In the genomic region with DNA sequence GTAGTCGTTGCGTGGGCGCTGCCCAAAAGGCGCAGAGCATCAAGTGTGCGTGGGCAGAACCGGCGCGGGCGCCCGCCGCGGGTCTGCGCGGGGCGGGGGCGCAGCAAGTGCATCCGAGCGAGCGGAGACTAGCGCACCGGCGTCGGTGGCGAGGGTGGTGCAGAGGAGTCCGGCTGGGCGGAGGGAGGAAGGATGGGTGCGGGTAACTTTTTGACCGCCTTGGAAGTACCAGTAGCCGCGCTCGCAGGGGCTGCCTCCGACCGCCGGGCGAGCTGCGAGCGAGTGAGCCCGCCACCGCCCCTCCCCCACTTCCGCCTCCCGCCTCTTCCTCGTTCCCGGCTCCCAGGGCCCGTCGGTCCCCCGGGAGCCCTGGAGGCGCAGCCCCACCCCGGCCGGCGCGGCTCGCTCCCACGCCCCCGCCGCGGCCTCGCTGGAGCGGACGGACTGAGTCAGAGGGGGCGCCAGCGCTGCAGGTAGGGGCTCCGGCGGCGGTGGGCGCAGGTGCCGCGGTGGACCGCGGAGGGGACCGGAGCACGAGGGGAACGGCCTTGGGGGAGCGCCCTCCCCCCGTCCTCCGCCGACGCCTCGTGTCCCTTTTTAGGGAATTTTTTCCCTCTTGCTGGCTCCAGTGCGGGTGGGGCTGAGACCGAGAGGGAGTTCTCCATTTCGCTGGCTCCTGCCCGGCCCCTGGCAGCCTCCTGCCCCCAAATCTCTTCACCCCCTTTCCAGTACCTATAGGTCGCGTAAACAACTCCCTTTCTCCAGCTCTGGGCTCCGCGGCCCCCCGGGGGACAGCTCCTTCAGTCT, we compare ENCODE assay signal across 1 cellular context.
TF ChIP-seq lines count a peak whose summit lies in the region.

No MANE protein-coding gene starts in this region.

TF ChIP-seq in K562, 482 proteins besides CTCF, POLR2A, EP300 and RAD21 (continued from another document and continues in another):
- TF ChIP-seq, protein P1, sequence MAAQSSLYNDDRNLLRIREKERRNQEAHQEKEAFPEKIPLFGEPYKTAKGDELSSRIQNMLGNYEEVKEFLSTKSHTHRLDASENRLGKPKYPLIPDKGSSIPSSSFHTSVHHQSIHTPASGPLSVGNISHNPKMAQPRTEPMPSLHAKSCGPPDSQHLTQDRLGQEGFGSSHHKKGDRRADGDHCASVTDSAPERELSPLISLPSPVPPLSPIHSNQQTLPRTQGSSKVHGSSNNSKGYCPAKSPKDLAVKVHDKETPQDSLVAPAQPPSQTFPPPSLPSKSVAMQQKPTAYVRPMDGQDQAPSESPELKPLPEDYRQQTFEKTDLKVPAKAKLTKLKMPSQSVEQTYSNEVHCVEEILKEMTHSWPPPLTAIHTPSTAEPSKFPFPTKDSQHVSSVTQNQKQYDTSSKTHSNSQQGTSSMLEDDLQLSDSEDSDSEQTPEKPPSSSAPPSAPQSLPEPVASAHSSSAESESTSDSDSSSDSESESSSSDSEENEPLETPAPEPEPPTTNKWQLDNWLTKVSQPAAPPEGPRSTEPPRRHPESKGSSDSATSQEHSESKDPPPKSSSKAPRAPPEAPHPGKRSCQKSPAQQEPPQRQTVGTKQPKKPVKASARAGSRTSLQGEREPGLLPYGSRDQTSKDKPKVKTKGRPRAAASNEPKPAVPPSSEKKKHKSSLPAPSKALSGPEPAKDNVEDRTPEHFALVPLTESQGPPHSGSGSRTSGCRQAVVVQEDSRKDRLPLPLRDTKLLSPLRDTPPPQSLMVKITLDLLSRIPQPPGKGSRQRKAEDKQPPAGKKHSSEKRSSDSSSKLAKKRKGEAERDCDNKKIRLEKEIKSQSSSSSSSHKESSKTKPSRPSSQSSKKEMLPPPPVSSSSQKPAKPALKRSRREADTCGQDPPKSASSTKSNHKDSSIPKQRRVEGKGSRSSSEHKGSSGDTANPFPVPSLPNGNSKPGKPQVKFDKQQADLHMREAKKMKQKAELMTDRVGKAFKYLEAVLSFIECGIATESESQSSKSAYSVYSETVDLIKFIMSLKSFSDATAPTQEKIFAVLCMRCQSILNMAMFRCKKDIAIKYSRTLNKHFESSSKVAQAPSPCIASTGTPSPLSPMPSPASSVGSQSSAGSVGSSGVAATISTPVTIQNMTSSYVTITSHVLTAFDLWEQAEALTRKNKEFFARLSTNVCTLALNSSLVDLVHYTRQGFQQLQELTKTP (IDR thresholded peaks at IDR 0.05; ENCODE audit: low read depth in 1 of 2, partially characterized antibody in 2 of 2): no peak
- TF ChIP-seq CXXC5 (CRISPR knock-in tag; IDR thresholded peaks at IDR 0.05) (peak; percentile 79), DDX20 (tag; IDR thresholded peaks at IDR 0.05; ENCODE audit: low read depth) (no peak), CBX2 (IDR thresholded peaks at IDR 0.05; ENCODE audit: insufficient read depth, low read length, poor library complexity, severe bottlenecking) (no peak), ZNF584 (CRISPR knock-in tag; IDR thresholded peaks at IDR 0.05; ENCODE audit: low read depth) (no peak), BMI1 (IDR thresholded peaks at IDR 0.05; ENCODE audit: low read length) (no peak), ZNF707 (CRISPR knock-in tag; conservative IDR thresholded peaks at IDR 0.05) (no peak), NELFE (IDR thresholded peaks at IDR 0.05; ENCODE audit: insufficient read depth, insufficient read length) (no peak), TBL1XR1 (IDR thresholded peaks at IDR 0.05; ENCODE audit: low read length in 2 of 2) (no peak), SMARCA4 (IDR thresholded peaks at IDR 0.05) (no peak), NR4A1 (CRISPR knock-in tag; IDR thresholded peaks at IDR 0.05) (no peak), NR4A1 (tag; IDR thresholded peaks at IDR 0.05) (no peak), SUPT5H (IDR thresholded peaks at IDR 0.05) (peak; percentile 47; the same call in 1 of the 2 replicates), TAF1 (IDR thresholded peaks at IDR 0.05; ENCODE audit: control insufficient read depth, extremely low read depth, insufficient read depth, low read length, severe bottlenecking) (peak; percentile 41), ZNF778 (CRISPR knock-in tag; IDR thresholded peaks at IDR 0.05) (no peak), POLR2B (IDR thresholded peaks at IDR 0.05; ENCODE audit: low read depth, partially characterized antibody) (no peak), NCOA1 (IDR thresholded peaks at IDR 0.05; ENCODE audit: low read depth) (no peak), PURB (CRISPR knock-in tag; IDR thresholded peaks at IDR 0.05; ENCODE audit: low read depth) (no peak), ZNF830 (CRISPR knock-in tag; IDR thresholded peaks at IDR 0.05) (no peak)
- TF ChIP-seq, protein P2, sequence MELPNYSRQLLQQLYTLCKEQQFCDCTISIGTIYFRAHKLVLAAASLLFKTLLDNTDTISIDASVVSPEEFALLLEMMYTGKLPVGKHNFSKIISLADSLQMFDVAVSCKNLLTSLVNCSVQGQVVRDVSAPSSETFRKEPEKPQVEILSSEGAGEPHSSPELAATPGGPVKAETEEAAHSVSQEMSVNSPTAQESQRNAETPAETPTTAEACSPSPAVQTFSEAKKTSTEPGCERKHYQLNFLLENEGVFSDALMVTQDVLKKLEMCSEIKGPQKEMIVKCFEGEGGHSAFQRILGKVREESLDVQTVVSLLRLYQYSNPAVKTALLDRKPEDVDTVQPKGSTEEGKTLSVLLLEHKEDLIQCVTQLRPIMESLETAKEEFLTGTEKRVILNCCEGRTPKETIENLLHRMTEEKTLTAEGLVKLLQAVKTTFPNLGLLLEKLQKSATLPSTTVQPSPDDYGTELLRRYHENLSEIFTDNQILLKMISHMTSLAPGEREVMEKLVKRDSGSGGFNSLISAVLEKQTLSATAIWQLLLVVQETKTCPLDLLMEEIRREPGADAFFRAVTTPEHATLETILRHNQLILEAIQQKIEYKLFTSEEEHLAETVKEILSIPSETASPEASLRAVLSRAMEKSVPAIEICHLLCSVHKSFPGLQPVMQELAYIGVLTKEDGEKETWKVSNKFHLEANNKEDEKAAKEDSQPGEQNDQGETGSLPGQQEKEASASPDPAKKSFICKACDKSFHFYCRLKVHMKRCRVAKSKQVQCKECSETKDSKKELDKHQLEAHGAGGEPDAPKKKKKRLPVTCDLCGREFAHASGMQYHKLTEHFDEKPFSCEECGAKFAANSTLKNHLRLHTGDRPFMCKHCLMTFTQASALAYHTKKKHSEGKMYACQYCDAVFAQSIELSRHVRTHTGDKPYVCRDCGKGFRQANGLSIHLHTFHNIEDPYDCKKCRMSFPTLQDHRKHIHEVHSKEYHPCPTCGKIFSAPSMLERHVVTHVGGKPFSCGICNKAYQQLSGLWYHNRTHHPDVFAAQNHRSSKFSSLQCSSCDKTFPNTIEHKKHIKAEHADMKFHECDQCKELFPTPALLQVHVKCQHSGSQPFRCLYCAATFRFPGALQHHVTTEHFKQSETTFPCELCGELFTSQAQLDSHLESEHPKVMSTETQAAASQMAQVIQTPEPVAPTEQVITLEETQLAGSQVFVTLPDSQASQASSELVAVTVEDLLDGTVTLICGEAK (IDR thresholded peaks at IDR 0.05): no peak
- TF ChIP-seq, protein P2 (CRISPR knock-in tag; IDR thresholded peaks at IDR 0.05): no peak
- TF ChIP-seq, protein P3, sequence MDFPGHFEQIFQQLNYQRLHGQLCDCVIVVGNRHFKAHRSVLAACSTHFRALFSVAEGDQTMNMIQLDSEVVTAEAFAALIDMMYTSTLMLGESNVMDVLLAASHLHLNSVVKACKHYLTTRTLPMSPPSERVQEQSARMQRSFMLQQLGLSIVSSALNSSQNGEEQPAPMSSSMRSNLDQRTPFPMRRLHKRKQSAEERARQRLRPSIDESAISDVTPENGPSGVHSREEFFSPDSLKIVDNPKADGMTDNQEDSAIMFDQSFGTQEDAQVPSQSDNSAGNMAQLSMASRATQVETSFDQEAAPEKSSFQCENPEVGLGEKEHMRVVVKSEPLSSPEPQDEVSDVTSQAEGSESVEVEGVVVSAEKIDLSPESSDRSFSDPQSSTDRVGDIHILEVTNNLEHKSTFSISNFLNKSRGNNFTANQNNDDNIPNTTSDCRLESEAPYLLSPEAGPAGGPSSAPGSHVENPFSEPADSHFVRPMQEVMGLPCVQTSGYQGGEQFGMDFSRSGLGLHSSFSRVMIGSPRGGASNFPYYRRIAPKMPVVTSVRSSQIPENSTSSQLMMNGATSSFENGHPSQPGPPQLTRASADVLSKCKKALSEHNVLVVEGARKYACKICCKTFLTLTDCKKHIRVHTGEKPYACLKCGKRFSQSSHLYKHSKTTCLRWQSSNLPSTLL (IDR thresholded peaks at IDR 0.05): no peak
- TF ChIP-seq, protein P4, sequence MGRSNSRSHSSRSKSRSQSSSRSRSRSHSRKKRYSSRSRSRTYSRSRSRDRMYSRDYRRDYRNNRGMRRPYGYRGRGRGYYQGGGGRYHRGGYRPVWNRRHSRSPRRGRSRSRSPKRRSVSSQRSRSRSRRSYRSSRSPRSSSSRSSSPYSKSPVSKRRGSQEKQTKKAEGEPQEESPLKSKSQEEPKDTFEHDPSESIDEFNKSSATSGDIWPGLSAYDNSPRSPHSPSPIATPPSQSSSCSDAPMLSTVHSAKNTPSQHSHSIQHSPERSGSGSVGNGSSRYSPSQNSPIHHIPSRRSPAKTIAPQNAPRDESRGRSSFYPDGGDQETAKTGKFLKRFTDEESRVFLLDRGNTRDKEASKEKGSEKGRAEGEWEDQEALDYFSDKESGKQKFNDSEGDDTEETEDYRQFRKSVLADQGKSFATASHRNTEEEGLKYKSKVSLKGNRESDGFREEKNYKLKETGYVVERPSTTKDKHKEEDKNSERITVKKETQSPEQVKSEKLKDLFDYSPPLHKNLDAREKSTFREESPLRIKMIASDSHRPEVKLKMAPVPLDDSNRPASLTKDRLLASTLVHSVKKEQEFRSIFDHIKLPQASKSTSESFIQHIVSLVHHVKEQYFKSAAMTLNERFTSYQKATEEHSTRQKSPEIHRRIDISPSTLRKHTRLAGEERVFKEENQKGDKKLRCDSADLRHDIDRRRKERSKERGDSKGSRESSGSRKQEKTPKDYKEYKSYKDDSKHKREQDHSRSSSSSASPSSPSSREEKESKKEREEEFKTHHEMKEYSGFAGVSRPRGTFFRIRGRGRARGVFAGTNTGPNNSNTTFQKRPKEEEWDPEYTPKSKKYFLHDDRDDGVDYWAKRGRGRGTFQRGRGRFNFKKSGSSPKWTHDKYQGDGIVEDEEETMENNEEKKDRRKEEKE (IDR thresholded peaks at IDR 0.05; ENCODE audit: borderline replicate concordance in 1 of 2, control insufficient read depth in 1 of 2, low read depth in 2 of 2, low read length in 1 of 2): no peak
